ENCODE assay signal across 14 cellular contexts in the genomic region with DNA sequence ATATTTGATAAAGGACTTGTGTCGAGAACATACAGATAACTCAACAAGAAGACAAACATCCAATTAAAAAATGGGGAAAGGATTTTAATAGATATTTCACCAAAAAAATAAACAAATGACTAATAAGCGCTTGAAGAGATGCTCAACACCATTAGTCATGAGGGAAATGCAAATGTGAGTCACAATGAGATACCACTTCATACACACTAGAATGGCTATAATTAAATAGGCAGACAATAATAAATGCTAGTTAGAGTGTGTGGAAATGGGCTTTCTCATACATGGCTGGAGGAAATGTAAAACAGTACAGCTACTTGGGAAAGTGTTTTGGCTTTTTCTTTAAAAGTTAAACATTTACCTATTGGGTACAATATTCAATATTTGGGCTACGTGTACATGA. TPM values are rescaled to one million over a fixed set of nuclear protein-coding genes. Genes with fewer than 3 reads are reported as not detected.
DNase-seq lines count a peak whose midpoint lies in the region; ATAC-seq and TF ChIP-seq lines count a peak whose summit lies in the region.
"Had no signal": no experiment of that assay in that cellular context is flagged by ENCODE, and none has a peak within 500 bp of the region (broad histone marks: within the 10 kb centered on the region; RNA-seq: fewer than 3 reads in every experiment).

No MANE protein-coding gene starts in this region.

- no peaks in the 10 kb centered on the region for H3K4me1 Mint-ChIP-seq in mesothelial cell of epicardium

- H3K4me3 Mint-ChIP-seq in mesothelial cell of epicardium = no peak overlapping the region
- H3K4me3 Mint-ChIP-seq: dendritic cell treated with granulocyte-macrophage colony-stimulating factor and Interleukin-4, amounts not matched to agents 40 ng/mL and 50 ng/mL, for 4 days; T-helper 17 cell had no signal

- no peaks in the 10 kb centered on the region for H3K36me3 ChIP-seq in aorta (ENCODE audit: control insufficient read depth in 1 of 2, insufficient read depth in 2 of 2, low read length in 1 of 2)
- H3K36me3 ChIP-seq: BLaER1 treated with 17β-estradiol and CSF1 and Interleukin-3, amounts not matched to agents 10 nM and 100 nM; heart right ventricle had no signal

- no peaks in the 10 kb centered on the region for H3K27me3 ChIP-seq in aorta (ENCODE audit: control insufficient read depth in 1 of 2, insufficient read depth in 2 of 2, low read length in 1 of 2)
- H3K27me3 ChIP-seq: BLaER1 treated with 17β-estradiol and CSF1 and Interleukin-3, amounts not matched to agents 10 nM and 100 nM had no signal

- DNase-seq in AG08395 (ENCODE audit: low spot score) (peak; percentile 59), HPDE6-E6E7 (ENCODE audit: extremely low spot score) (peak; percentile 17), amniotic epithelial cell (ENCODE audit: low read depth) (peak; percentile 90), fibroblast of villous mesenchyme (ENCODE audit: low read depth) (peak; percentile 92), mesothelial cell of epicardium (ENCODE audit: low spot score in 2 of 2, unreplicated experiment in 2 of 2) (no peak), NCI-H146 (lab: John Stamatoyannopoulos, UW) (no peak), aorta (no peak), SIG-M5 (lab: John Stamatoyannopoulos, UW) (no peak)
- DNase-seq: activated CD4-positive, alpha-beta T cell treated with anti-CD3 and anti-CD28 coated beads, Interleukin-2, amount 50 U/mL, for 48 hours; activated naive CD4-positive, alpha-beta T cell; heart right ventricle; T-helper 17 cell had no signal

- H3K4me3 ChIP-seq in fibroblast of villous mesenchyme (ENCODE audit: low read depth, low read length) = no peak overlapping the region
- no peak overlapping the region for H3K4me3 ChIP-seq in aorta (ENCODE audit: low read length in 2 of 2)
- H3K4me3 ChIP-seq: BLaER1 treated with 17β-estradiol and CSF1 and Interleukin-3, amounts not matched to agents 10 nM and 100 nM; heart right ventricle had no signal

- no peak overlapping the region for H3K27ac ChIP-seq in aorta (ENCODE audit: low read depth in 1 of 2, low read length in 2 of 2)
- H3K27ac ChIP-seq: BLaER1 treated with 17β-estradiol and CSF1 and Interleukin-3, amounts not matched to agents 10 nM and 100 nM; heart right ventricle had no signal

- peaks cover 4% of the 10 kb centered on the region for H3K27me3 Mint-ChIP-seq in mesothelial cell of epicardium (ENCODE audit: low read depth)

- TF ChIP-seq CTCF in fibroblast of villous mesenchyme (IDR thresholded peaks at IDR 0.05; ENCODE audit: insufficient read depth, low read depth, low read length) (no peak), mesothelial cell of epicardium (IDR thresholded peaks at IDR 0.05; ENCODE audit: unreplicated experiment) (no peak)

- no peak overlapping the region for H3K27ac Mint-ChIP-seq in mesothelial cell of epicardium
- H3K27ac Mint-ChIP-seq: dendritic cell treated with granulocyte-macrophage colony-stimulating factor and Interleukin-4, amounts not matched to agents 40 ng/mL and 50 ng/mL, for 4 days; T-helper 17 cell had no signal

- intact Hi-C loops in aorta (cut with DNase I) = no loop called here

- 87 to 89% methylated on average over 3 of the region's 3 CpGs for WGBS in aorta, 2 donors

- no peaks in the 10 kb centered on the region for H3K9me3 ChIP-seq in aorta (ENCODE audit: control insufficient read depth, low read length)
- H3K9me3 ChIP-seq: BLaER1 treated with 17β-estradiol and CSF1 and Interleukin-3, amounts not matched to agents 10 nM and 100 nM; heart right ventricle had no signal

- H3K4me1 ChIP-seq in aorta (ENCODE audit: control insufficient read depth in 1 of 2, insufficient read depth in 2 of 2, low read length in 2 of 2) = no peaks in the 10 kb centered on the region
- H3K4me1 ChIP-seq: heart right ventricle had no signal

- no peaks in the 10 kb centered on the region for H3K9me3 Mint-ChIP-seq in mesothelial cell of epicardium
- H3K9me3 Mint-ChIP-seq: dendritic cell treated with granulocyte-macrophage colony-stimulating factor and Interleukin-4, amounts not matched to agents 40 ng/mL and 50 ng/mL, for 4 days had no signal

- ATAC-seq in aorta (ENCODE audit: low FRiP score) = no peak
- ATAC-seq: heart right ventricle, T-helper 17 cell had no signal

- no peaks in the 10 kb centered on the region for H3K36me3 Mint-ChIP-seq in mesothelial cell of epicardium

RNA-seq across cellular contexts. Expression of a gene that starts 34.8 kb away (rescaled TPM):
- total RNA-seq in fibroblast of villous mesenchyme (not detected in 2 replicates), mesothelial cell of epicardium (958 to 1,165 TPM (median 1,080 TPM) in 3 replicates), aorta (not detected)
- under 1 TPM in 1 of 2 donors, not detected in 1; 0.13 TPM for polyA plus RNA-seq in aorta

Comparison
In these comparisons a context has a peak if more than half of its experiments do, and no peak if none do; other contexts are left out.
1. DNase-seq: peak in AG08395 (single experiment), HPDE6-E6E7 (single experiment), amniotic epithelial cell (single experiment) and fibroblast of villous mesenchyme (single experiment); none in mesothelial cell of epicardium (0 of 2), NCI-H146 (single experiment), aorta (0 of 2) and SIG-M5 (single experiment).
2. RNA of a gene that starts 34.8 kb away (total RNA-seq): 958 to 1,165 TPM in mesothelial cell of epicardium; not detected in fibroblast of villous mesenchyme and not detected in aorta; every median in the first group is over 100 times any median in the second.